Comparison of ENCODE assay signal across 8 cellular contexts in genomic region chr20:44966030-44966961, GRCh38. TPM values are rescaled to one million over a fixed set of nuclear protein-coding genes. Genes with fewer than 3 reads are reported as not detected.
DNase-seq lines count a peak whose midpoint lies in the region; ATAC-seq and TF ChIP-seq lines count a peak whose summit lies in the region.

STK4 (plus strand) TSS chr20:44966512; CDS start chr20:44966569, 57 bp downstream.

- H3K27me3 ChIP-seq in RWPE2 (ENCODE audit: insufficient read depth, poor library complexity, severe bottlenecking), result no peaks in the 10 kb centered on the region

- no peaks in the 10 kb centered on the region for H3K27me3 Mint-ChIP-seq in nephron (ENCODE audit: low read depth)
- H3K27me3 Mint-ChIP-seq in stimulated activated naive CD8-positive, alpha-beta T cell treated with anti-CD3 and anti-CD28 coated beads, Interleukin-15, amount 100 ng/mL, for 72 hours, result no peaks in the 10 kb centered on the region

- DNase-seq in ELF-1 (ENCODE audit: low read depth, low spot score) (peak; percentile 98), H4 (ENCODE audit: low spot score) (peak; percentile 89), LoVo (ENCODE audit: low spot score) (peak; percentile 95), RWPE2 (ENCODE audit: low spot score) (peak; percentile 99), fibroblast of pulmonary artery (ENCODE audit: low read depth) (peak; percentile 91)
- peak; percentile 94 for DNase-seq in activated T-helper 9 cell treated with anti-CD3 and anti-CD28 coated beads, Interleukin-2, amount 50 U/mL, for 16 hours (ENCODE audit: low read depth)
- peak; percentile 94 to 95 for DNase-seq in stimulated activated naive CD8-positive, alpha-beta T cell treated with anti-CD3 and anti-CD28 coated beads, Interleukin-15, amount 100 ng/mL, for 72 hours

- peaks cover 41% of the 10 kb centered on the region for H3K4me1 ChIP-seq in RWPE2 (ENCODE audit: insufficient read depth, poor library complexity, severe bottlenecking)

- peak within 1 kb of the TSS; percentile 97 to 100 (median 99) for H3K4me3 Mint-ChIP-seq in nephron
- peak within 1 kb of the TSS; percentile 98 to 99 for H3K4me3 Mint-ChIP-seq in stimulated activated naive CD8-positive, alpha-beta T cell treated with anti-CD3 and anti-CD28 coated beads, Interleukin-15, amount 100 ng/mL, for 72 hours

- no peaks in the 10 kb centered on the region for H3K9me3 ChIP-seq in RWPE2 (ENCODE audit: severe bottlenecking)

- peaks cover 21% of the 10 kb centered on the region for H3K4me1 Mint-ChIP-seq in nephron
- peaks cover 65% of the 10 kb centered on the region for H3K4me1 Mint-ChIP-seq in stimulated activated naive CD8-positive, alpha-beta T cell treated with anti-CD3 and anti-CD28 coated beads, Interleukin-15, amount 100 ng/mL, for 72 hours

- H3K36me3 ChIP-seq in RWPE2 (ENCODE audit: low read depth), result peaks cover 9% of the 10 kb centered on the region; the same call in 1 of the 2 replicates

- no peaks in the 10 kb centered on the region for H3K9me3 Mint-ChIP-seq in nephron
- H3K9me3 Mint-ChIP-seq in stimulated activated naive CD8-positive, alpha-beta T cell treated with anti-CD3 and anti-CD28 coated beads, Interleukin-15, amount 100 ng/mL, for 72 hours, result no peaks in the 10 kb centered on the region

- TF ChIP-seq CTCF in RWPE2 (IDR thresholded peaks at IDR 0.05; ENCODE audit: poor library complexity, severe bottlenecking) (peak; percentile 93), fibroblast of pulmonary artery (IDR thresholded peaks at IDR 0.05; ENCODE audit: low read length, missing control alignments) (peak; percentile 41), nephron (IDR thresholded peaks at IDR 0.05; ENCODE audit: unreplicated experiment in 3 of 3) (peak; percentile 28 to 43 (median 43))

- peak within 1 kb of the TSS; percentile 71 to 85 (median 75) for H3K27ac Mint-ChIP-seq in nephron
- H3K27ac Mint-ChIP-seq in stimulated activated naive CD8-positive, alpha-beta T cell treated with anti-CD3 and anti-CD28 coated beads, Interleukin-15, amount 100 ng/mL, for 72 hours, result peak within 1 kb of the TSS; percentile 96 to 98

- H3K4me3 ChIP-seq in RWPE2 (ENCODE audit: severe bottlenecking) (peak within 1 kb of the TSS; percentile 79), fibroblast of pulmonary artery (replicated peaks; ENCODE audit: low read depth, low read length) (peak within 1 kb of the TSS; percentile 91)

- ATAC-seq in RWPE2 (ENCODE audit: low read depth), result peak; percentile 90
- peak; percentile 83 for ATAC-seq in stimulated activated naive CD8-positive, alpha-beta T cell treated with anti-CD3 and anti-CD28 coated beads, Interleukin-15, amount 100 ng/mL, for 72 hours

- H3K27ac ChIP-seq in RWPE2 (ENCODE audit: poor library complexity, severe bottlenecking), result peak within 1 kb of the TSS; percentile 36

- H3K36me3 Mint-ChIP-seq in nephron (ENCODE audit: low read depth), result no peaks in the 10 kb centered on the region

RNA-seq across cellular contexts. Expression of gene STK4, which starts in this region (rescaled TPM):
- 12.8 and 14.3 TPM in 2 replicates for total RNA-seq in H4 (2014; rRNA removed; shearing (Covaris generic))

Comparison
In these comparisons a context has a peak if more than half of its experiments do, and no peak if none do; other contexts are left out.
1. Peak in every context shown above with its lines: DNase-seq, ATAC-seq, H3K4me3 ChIP-seq and H3K27ac ChIP-seq.
2. CTCF ChIP-seq: peak in every context shown above with its lines; median percentile 93 in RWPE2; 43 in nephron; 41 in fibroblast of pulmonary artery.